Comparison of ENCODE assay signal across 8 cellular contexts in genomic region chr15:41559239-41559488, GRCh38. TPM values are rescaled to one million over a fixed set of nuclear protein-coding genes. Genes with fewer than 3 reads are reported as not detected.
A peak's percentile ranks its signal among the peaks of the same experiment; 100 is the strongest.
DNase-seq lines count a peak whose midpoint lies in the region; ATAC-seq, FAIRE-seq and TF ChIP-seq lines count a peak whose summit lies in the region.

No MANE protein-coding gene starts in this region.

- H3K4me1 Mint-ChIP-seq in astrocyte (ENCODE audit: low read depth, unreplicated experiment): peaks cover 39% of the 10 kb centered on the region
- peaks cover 32% of the 10 kb centered on the region for H3K4me1 Mint-ChIP-seq in stimulated activated effector memory CD8-positive, alpha-beta T cell treated with anti-CD3 and anti-CD28 coated beads, Interleukin-12 subunit alpha, Interleukin-12 subunit beta, amount 100 ng/mL, for 72 hours

- no peak for DNase-seq in HAP-1 (ENCODE audit: low spot score in 2 of 2)
- no peak for DNase-seq in astrocyte (ENCODE audit: low read depth)
- no peak for DNase-seq in stimulated activated effector memory CD8-positive, alpha-beta T cell treated with anti-CD3 and anti-CD28 coated beads, Interleukin-12 subunit alpha, Interleukin-12 subunit beta, amount 100 ng/mL, for 72 hours (ENCODE audit: low spot score in 2 of 2)
- DNase-seq in NCI-H1105 (lab: John Stamatoyannopoulos, UW): no peak
- DNase-seq in activated naive CD4-positive, alpha-beta T cell (lab: John Stamatoyannopoulos, UW): no peak
- DNase-seq in HUDEP-2 (lab: John Stamatoyannopoulos, UW; ENCODE audit: unreplicated experiment in 76 of 76): no peak

- no peaks in the 10 kb centered on the region for H3K9me3 ChIP-seq in HAP-1
- H3K9me3 ChIP-seq in astrocyte (ENCODE audit: insufficient read depth, low read depth, low read length): no peaks in the 10 kb centered on the region
- H3K9me3 ChIP-seq in iPS-18c (ENCODE audit: control insufficient read depth, insufficient read depth, low read length): no peaks in the 10 kb centered on the region

- no peaks in the 10 kb centered on the region for H3K9me3 Mint-ChIP-seq in astrocyte (ENCODE audit: unreplicated experiment)
- no peaks in the 10 kb centered on the region for H3K9me3 Mint-ChIP-seq in stimulated activated effector memory CD8-positive, alpha-beta T cell treated with anti-CD3 and anti-CD28 coated beads, Interleukin-12 subunit alpha, Interleukin-12 subunit beta, amount 100 ng/mL, for 72 hours

- no peak overlapping the region for H3K27ac ChIP-seq in astrocyte (ENCODE audit: low read depth, low read length)

- peaks cover 9% of the 10 kb centered on the region for H3K4me1 ChIP-seq in HAP-1
- H3K4me1 ChIP-seq in astrocyte (ENCODE audit: insufficient read depth, low read length): peaks cover 35% of the 10 kb centered on the region

- H3K36me3 ChIP-seq in HAP-1 (replicated peaks) (peaks cover 23% of the 10 kb centered on the region), astrocyte (ENCODE audit: insufficient read depth, low read length) (no peaks in the 10 kb centered on the region)

- H3K79me2 ChIP-seq in astrocyte (ENCODE audit: insufficient read depth, low read length): peaks cover 7% of the 10 kb centered on the region

- in situ Hi-C loops in HAP-1 (cut with MboI; ENCODE audit: low sequenced_read_pairs): no loop called here

- no peaks in the 10 kb centered on the region for H3K27me3 Mint-ChIP-seq in astrocyte (ENCODE audit: low read depth, unreplicated experiment)

- no peak for ATAC-seq in stimulated activated effector memory CD8-positive, alpha-beta T cell treated with anti-CD3 and anti-CD28 coated beads, Interleukin-12 subunit alpha, Interleukin-12 subunit beta, amount 100 ng/mL, for 72 hours
- ATAC-seq in HG03095 (IDR thresholded peaks at IDR 0.05; ENCODE audit: unreplicated experiment): no peak

- H3K4me3 ChIP-seq in HAP-1: peak overlapping the region; percentile 59
- H3K4me3 ChIP-seq in astrocyte (ENCODE audit: insufficient read depth, low read depth, low read length): peak overlapping the region; percentile 64
- peak overlapping the region; percentile 86 for H3K4me3 ChIP-seq in iPS-18c (ENCODE audit: insufficient read depth, low read depth, low read length)

- no peak overlapping the region for H3K27ac Mint-ChIP-seq in astrocyte (ENCODE audit: unreplicated experiment)
- H3K27ac Mint-ChIP-seq in stimulated activated effector memory CD8-positive, alpha-beta T cell treated with anti-CD3 and anti-CD28 coated beads, Interleukin-12 subunit alpha, Interleukin-12 subunit beta, amount 100 ng/mL, for 72 hours: no peak overlapping the region

- peak overlapping the region; percentile 73 for H3K9ac ChIP-seq in astrocyte (ENCODE audit: low read length)

- no peak for TF ChIP-seq CTCF in astrocyte (IDR thresholded peaks at IDR 0.05; ENCODE audit: insufficient read depth, low read depth, low read length)

- no peaks in the 10 kb centered on the region for H3K36me3 Mint-ChIP-seq in astrocyte (ENCODE audit: low read depth, unreplicated experiment)
- H3K36me3 Mint-ChIP-seq in stimulated activated effector memory CD8-positive, alpha-beta T cell treated with anti-CD3 and anti-CD28 coated beads, Interleukin-12 subunit alpha, Interleukin-12 subunit beta, amount 100 ng/mL, for 72 hours: peaks cover 6% of the 10 kb centered on the region

- H2AFZ ChIP-seq in astrocyte (ENCODE audit: low read depth, low read length): peak overlapping the region; percentile 87

- no peak for FAIRE-seq in astrocyte (lab: Jason Lieb, UNC)

- H3K4me2 ChIP-seq in astrocyte (ENCODE audit: low read length): peak overlapping the region; percentile 97

- no peaks in the 10 kb centered on the region for H3K27me3 ChIP-seq in HAP-1 (ENCODE audit: low read depth)
- peaks cover 3% of the 10 kb centered on the region for H3K27me3 ChIP-seq in astrocyte (ENCODE audit: insufficient read depth, low read length)

- H3K4me3 Mint-ChIP-seq in astrocyte (ENCODE audit: unreplicated experiment): no peak overlapping the region
- H3K4me3 Mint-ChIP-seq in stimulated activated effector memory CD8-positive, alpha-beta T cell treated with anti-CD3 and anti-CD28 coated beads, Interleukin-12 subunit alpha, Interleukin-12 subunit beta, amount 100 ng/mL, for 72 hours: peak overlapping the region; percentile 83

- H4K20me1 ChIP-seq in astrocyte (ENCODE audit: insufficient read depth, low read length): peaks cover 14% of the 10 kb centered on the region

RNA-seq across cellular contexts. Expression of gene TYRO3, which starts 0.2 kb away (rescaled TPM):
- 28.5 and 34.0 TPM in 2 replicates for total RNA-seq in astrocyte

RNA-seq across cellular contexts. Expression of gene RPAP1, which starts 15.1 kb away (rescaled TPM):
- total RNA-seq in astrocyte: 35.9 and 39.1 TPM in 2 replicates

RNA-seq across cellular contexts. Expression of gene LTK, which starts 45.5 kb away (rescaled TPM):
- 0.14 TPM in 1 of 2 replicates, not detected in the other for total RNA-seq in astrocyte
